In genomic region chr2:108591163-108591562, GRCh38 we compare ENCODE assay signal across 1 cellular context.
TF ChIP-seq lines count a peak whose summit lies in the region.

No MANE protein-coding gene starts in this region.

TF ChIP-seq in HepG2, 621 proteins besides CTCF, POLR2A, EP300 and RAD21 (continued from another document):
- TF ChIP-seq ZNF264 (CRISPR knock-in tag; IDR thresholded peaks at IDR 0.05), result no peak
- TF ChIP-seq NAIF1 (CRISPR knock-in tag; IDR thresholded peaks at IDR 0.05; ENCODE audit: borderline replicate concordance), result no peak
- TF ChIP-seq ZNF644 (CRISPR knock-in tag; IDR thresholded peaks at IDR 0.05; ENCODE audit: low read depth), result no peak
- TF ChIP-seq JUNB (CRISPR knock-in tag; IDR thresholded peaks at IDR 0.05; ENCODE audit: borderline replicate concordance), result no peak
- no peak for TF ChIP-seq ZBTB14 (CRISPR knock-in tag; IDR thresholded peaks at IDR 0.05)
- no peak for TF ChIP-seq NCOA5 (CRISPR knock-in tag; IDR thresholded peaks at IDR 0.05)
- no peak for TF ChIP-seq NR1H2 (CRISPR knock-in tag; IDR thresholded peaks at IDR 0.05; ENCODE audit: borderline replicate concordance, low read depth)
